ENCODE assay signal across 25 cellular contexts in genomic region chr3:133512416-133513089, GRCh38.
DNase-seq lines count a peak whose midpoint lies in the region; ATAC-seq, FAIRE-seq and TF ChIP-seq lines count a peak whose summit lies in the region.
"Had no signal": no experiment of that assay in that cellular context is flagged by ENCODE, and none has a peak within 500 bp of the region (broad histone marks: within the 10 kb centered on the region; RNA-seq: fewer than 3 reads in every experiment).

No MANE protein-coding gene starts in this region.

- H3K4me1 Mint-ChIP-seq in MCF 10A (ENCODE audit: insufficient read depth, unreplicated experiment): no peaks in the 10 kb centered on the region
- H3K4me1 Mint-ChIP-seq: CD4-positive, CD25-positive, alpha-beta regulatory T cell had no signal

- no peaks in the 10 kb centered on the region for H3K79me2 ChIP-seq in endothelial cell of umbilical vein (ENCODE audit: control insufficient read depth, insufficient read depth, low read length)

- H4K91ac ChIP-seq in neuronal stem cell (ENCODE audit: low read depth, low read length, poor library complexity): no peak overlapping the region

- no peak overlapping the region for H2BK12ac ChIP-seq in neuronal stem cell (ENCODE audit: low read length)

- H3K4me3 Mint-ChIP-seq in MCF 10A (ENCODE audit: unreplicated experiment): no peak overlapping the region
- H3K4me3 Mint-ChIP-seq: CD4-positive, CD25-positive, alpha-beta regulatory T cell had no signal

- peaks cover 0 to 5% (median 0%) of the 10 kb centered on the region in 12 donors for H3K4me1 ChIP-seq in heart left ventricle
- H3K4me1 ChIP-seq in endothelial cell of umbilical vein (ENCODE audit: control insufficient read depth, extremely low read depth, insufficient read depth, low read length): peaks cover 7% of the 10 kb centered on the region
- H3K4me1 ChIP-seq in neuronal stem cell (ENCODE audit: control insufficient read depth in 2 of 2, insufficient read depth in 1 of 2, low read depth in 1 of 2, low read length in 2 of 2): no peaks in the 10 kb centered on the region
- H3K4me1 ChIP-seq: BLaER1 had no signal

- no peak overlapping the region for H2BK15ac ChIP-seq in neuronal stem cell (ENCODE audit: low read length)

- POLR2A ChIA-PET in endothelial cell of umbilical vein (lab: Charles Lee): no interaction called here
- POLR2A ChIA-PET in MCF 10A (lab: Yijun Ruan, JAX): no interaction called here

- H3K36me3 Mint-ChIP-seq in MCF 10A (ENCODE audit: insufficient read depth, unreplicated experiment): no peaks in the 10 kb centered on the region
- H3K36me3 Mint-ChIP-seq: CD4-positive, CD25-positive, alpha-beta regulatory T cell had no signal

- peak in 3 of 4 donors; percentile 38 to 79 (median 45) for ATAC-seq in heart left ventricle
- no peak for ATAC-seq in Right ventricle myocardium superior (ENCODE audit: poor library complexity)

- no peak overlapping the region for H2BK5ac ChIP-seq in neuronal stem cell (ENCODE audit: low read length)

- no peak overlapping the region for H2AK5ac ChIP-seq in neuronal stem cell (ENCODE audit: low read depth, low read length)

- intact Hi-C loops in heart left ventricle (cut with DNase I): no loop called here
- intact Hi-C loops in Right ventricle myocardium superior (cut with DNase I): no loop called here
- intact Hi-C loops in endothelial cell of umbilical vein (cut with micrococcal nuclease): no loop called here
- intact Hi-C loops in MCF 10A (cut with micrococcal nuclease): no loop called here

- H3K36me3 ChIP-seq in heart left ventricle: no peaks in the 10 kb centered on the region
- H3K36me3 ChIP-seq in endothelial cell of umbilical vein (ENCODE audit: control insufficient read depth in 2 of 2, extremely low read depth in 1 of 2, insufficient read depth in 2 of 2, low read length in 2 of 2): no peaks in the 10 kb centered on the region
- H3K36me3 ChIP-seq in neuronal stem cell (replicated peaks in 1 of 2; ENCODE audit: control insufficient read depth in 2 of 2, insufficient read depth in 2 of 2, low read length in 2 of 2): no peaks in the 10 kb centered on the region
- H3K36me3 ChIP-seq: BLaER1 had no signal

- no peaks in the 10 kb centered on the region for H3K79me1 ChIP-seq in neuronal stem cell (ENCODE audit: low read depth, low read length)

- FAIRE-seq in GM19239 (lab: Jason Lieb, UNC) (peak; percentile 4), endothelial cell of umbilical vein (lab: Jason Lieb, UNC) (peak; percentile 76)
- FAIRE-seq: GM12892, H1 had no signal

- no peak overlapping the region for H3K23ac ChIP-seq in neuronal stem cell (ENCODE audit: low read depth, low read length, poor library complexity)

- H3K4me2 ChIP-seq in endothelial cell of umbilical vein (ENCODE audit: insufficient read depth, low read length) (no peak overlapping the region), neuronal stem cell (ENCODE audit: insufficient read depth, low read length, poor library complexity, severe bottlenecking) (no peak overlapping the region)
- H3K4me2 ChIP-seq: BLaER1 had no signal

- H4K20me1 ChIP-seq in endothelial cell of umbilical vein (replicated peaks; ENCODE audit: control insufficient read depth, extremely low read depth, insufficient read depth, low read length): no peaks in the 10 kb centered on the region
- H4K20me1 ChIP-seq: BLaER1 had no signal

- 45 to 85% (median 73%) methylated on average over 6 of the region's 6 CpGs for WGBS in heart left ventricle, 4 donors
- no CpG with 5 or more reads among the region's 6 CpGs for WGBS in neuronal stem cell (ENCODE audit: extremely low coverage in 2 of 2, insufficient read length in 2 of 2, insufficient replicate concordance in 1 of 2), 2 donors

- no peak overlapping the region for H3K27ac Mint-ChIP-seq in MCF 10A (ENCODE audit: low read depth, unreplicated experiment)
- H3K27ac Mint-ChIP-seq: CD4-positive, CD25-positive, alpha-beta regulatory T cell had no signal

- CTCF ChIA-PET in endothelial cell of umbilical vein (lab: Charles Lee): interaction anchor here (1.3 kb wide), 1 partner anchor 48 kb away, joined by 3 read pairs; no protein-coding TSS in a partner anchor
- CTCF ChIA-PET in MCF 10A (lab: Yijun Ruan, JAX): interaction anchor here (0.6 kb wide), 2 partner anchors 64 to 152 kb away, joined by 4 read pairs; no protein-coding TSS in a partner anchor

- DNase-seq in heart left ventricle (peak in 2 of 5 donors; percentile 35 to 36), Right ventricle myocardium superior (no peak), GM19239 (ENCODE audit: insufficient read length, low spot score) (no peak), endothelial cell of umbilical vein (ENCODE audit: low read depth, low spot score) (peak; percentile 73), neuronal stem cell (ENCODE audit: low spot score) (no peak), MCF 10A (ENCODE audit: unreplicated experiment) (no peak), ACHN (no peak), hypothalamus (lab: John Stamatoyannopoulos, UW) (no peak)
- DNase-seq: CD4-positive, CD25-positive, alpha-beta regulatory T cell; DMS153; DND-41; HCEC 1CT; IMR-90; KG1; MM.1S; NCI-H1694; NCI-H2029 treated with DMSO at 0.1 percent for 48 hours; NCI-H446 treated with DMSO at 0.1 percent for 48 hours; NCI-H526; RPMI8226; SHP77 treated with DMSO at 0.1 percent for 48 hours had no signal

- no peak overlapping the region for H3K4me3 ChIP-seq in heart left ventricle
- no peak overlapping the region for H3K4me3 ChIP-seq in endothelial cell of umbilical vein (replicated peaks in 1 of 3; ENCODE audit: insufficient read depth in 1 of 3, low read depth in 1 of 3, low read length in 3 of 3)
- H3K4me3 ChIP-seq in neuronal stem cell (ENCODE audit: low read length in 2 of 2): no peak overlapping the region
- H3K4me3 ChIP-seq: BLaER1 had no signal

- H3K9me3 ChIP-seq in heart left ventricle (no peaks in the 10 kb centered on the region), endothelial cell of umbilical vein (replicated peaks; ENCODE audit: control insufficient read depth, insufficient read depth, low read length) (no peaks in the 10 kb centered on the region), neuronal stem cell (replicated peaks in 1 of 2; ENCODE audit: control insufficient read depth in 2 of 2, insufficient read depth in 1 of 2, low read depth in 1 of 2, low read length in 2 of 2) (no peaks in the 10 kb centered on the region)
- H3K9me3 ChIP-seq: BLaER1 had no signal

- H3K9ac ChIP-seq in endothelial cell of umbilical vein (replicated peaks; ENCODE audit: extremely low read depth, insufficient read depth, low read length): no peak overlapping the region
- H3K9ac ChIP-seq in neuronal stem cell (ENCODE audit: low read depth, low read length, poor library complexity): no peak overlapping the region
- H3K9ac ChIP-seq: BLaER1 had no signal

- no peaks in the 10 kb centered on the region for H3K9me3 Mint-ChIP-seq in MCF 10A (ENCODE audit: unreplicated experiment)
- H3K9me3 Mint-ChIP-seq: CD4-positive, CD25-positive, alpha-beta regulatory T cell had no signal

- no peaks in the 10 kb centered on the region for H3K9me1 ChIP-seq in endothelial cell of umbilical vein (replicated peaks; ENCODE audit: control insufficient read depth, extremely low read depth, insufficient read depth, low read length)

- no peak overlapping the region for H2AFZ ChIP-seq in endothelial cell of umbilical vein (ENCODE audit: low read depth, low read length)
- no peak overlapping the region for H2AFZ ChIP-seq in neuronal stem cell (ENCODE audit: low read length)

- BruUV-seq in endothelial cell of umbilical vein (replicated peaks; lab: Mats Ljungman, UMichigan) (no TSS peak), MCF 10A (replicated peaks; lab: Mats Ljungman, UMichigan) (no TSS peak)

- TF ChIP-seq CTCF in heart left ventricle (IDR thresholded peaks at IDR 0.05) (no peak), endothelial cell of umbilical vein (IDR thresholded peaks at IDR 0.05; ENCODE audit: extremely low read depth in 1 of 2, insufficient read depth in 1 of 2, low read depth in 1 of 2, low read length in 2 of 2) (no peak), MCF 10A (IDR thresholded peaks at IDR 0.05; ENCODE audit: unreplicated experiment) (no peak)

- no peak for TF ChIP-seq POLR2A in heart left ventricle (IDR thresholded peaks at IDR 0.05)
- no peak for TF ChIP-seq POLR2A in endothelial cell of umbilical vein (IDR thresholded peaks at IDR 0.05; ENCODE audit: low read depth, low read length)

- H2BK120ac ChIP-seq in neuronal stem cell (ENCODE audit: low read depth, low read length): no peak overlapping the region

- in situ Hi-C loops in ACHN (cut with HindIII; ENCODE audit: low pct_ligation_motif_present, low pct_unique_long_range_greater_than_20kb, low sequenced_read_pairs): no loop called here

- H3K4ac ChIP-seq in neuronal stem cell (ENCODE audit: low read length): no peak overlapping the region

- H3K27me3 ChIP-seq in heart left ventricle (no peaks in the 10 kb centered on the region), endothelial cell of umbilical vein (ENCODE audit: control insufficient read depth in 2 of 2, insufficient read depth in 2 of 2, low read length in 2 of 2) (no peaks in the 10 kb centered on the region), neuronal stem cell (ENCODE audit: control insufficient read depth in 3 of 3, insufficient read depth in 3 of 3, low read depth in 1 of 3, low read length in 3 of 3) (peaks cover 0 to 7% (median 0%) of the 10 kb centered on the region in 3 experiments)
- H3K27me3 ChIP-seq: BLaER1 had no signal

- H4K8ac ChIP-seq in neuronal stem cell (ENCODE audit: low read depth, low read length): peak overlapping the region; percentile 70

- no peaks in the 10 kb centered on the region for H3K27me3 Mint-ChIP-seq in MCF 10A (ENCODE audit: insufficient read depth, unreplicated experiment)
- H3K27me3 Mint-ChIP-seq: CD4-positive, CD25-positive, alpha-beta regulatory T cell had no signal

- H3K18ac ChIP-seq in neuronal stem cell (ENCODE audit: low read length): no peak overlapping the region

- dilution Hi-C loops in endothelial cell of umbilical vein (cut with MboI; ENCODE audit: extremely low pct_ligation_motif_present, low sequenced_read_pairs): no loop called here

- no peak overlapping the region for H3K14ac ChIP-seq in neuronal stem cell (ENCODE audit: low read length)

- no peak overlapping the region for H3K27ac ChIP-seq in heart left ventricle
- no peak overlapping the region for H3K27ac ChIP-seq in endothelial cell of umbilical vein (ENCODE audit: insufficient read depth, low read depth, low read length)
- H3K27ac ChIP-seq in neuronal stem cell (replicated peaks; ENCODE audit: low read length): no peak overlapping the region
- H3K27ac ChIP-seq: 22Rv1, BLaER1 had no signal

TF ChIP-seq in endothelial cell of umbilical vein, 7 proteins besides CTCF, POLR2A, EP300 and RAD21:
- TF ChIP-seq MYC (IDR thresholded peaks at IDR 0.05; ENCODE audit: low read depth, low read length) (no peak), GATA2 (IDR thresholded peaks at IDR 0.05; ENCODE audit: insufficient read depth, insufficient read length, low read depth, low read length) (no peak), MAX (IDR thresholded peaks at IDR 0.05; ENCODE audit: insufficient read depth, insufficient read length) (no peak), EZH2 (IDR thresholded peaks at IDR 0.05; ENCODE audit: borderline replicate concordance, low read depth, low read length, severe bottlenecking) (no peak)
